8 cellular contexts compared by ENCODE assay signal in genomic region chr4:121951570-121952110, GRCh38. TPM values are rescaled to one million over a fixed set of nuclear protein-coding genes. Genes with fewer than 3 reads are reported as not detected.
DNase-seq lines count a peak whose midpoint lies in the region; ATAC-seq lines count a peak whose summit lies in the region.

TRPC3 (minus strand) TSS chr4:121952060; CDS start chr4:121951680, 380 bp downstream.

- H2BK120ac ChIP-seq in mesendoderm (ENCODE audit: low read depth, low read length), result no peak within 1 kb of the TSS

- no peak within 1 kb of the TSS for H4K8ac ChIP-seq in mesendoderm (ENCODE audit: low read depth, low read length)

- no peak within 1 kb of the TSS for H3K23ac ChIP-seq in mesendoderm (ENCODE audit: low read length)

- H3K79me2 ChIP-seq in mesendoderm (ENCODE audit: control insufficient read depth, insufficient read depth, low read length), result no peaks in the 10 kb centered on the region

- no peak within 1 kb of the TSS for H2BK5ac ChIP-seq in mesendoderm (ENCODE audit: low read length)

- WGBS in mesendoderm (ENCODE audit: extremely low coverage, insufficient coverage, low lambda C conversion rate), result no CpG with 5 or more reads among the region's 62 CpGs

- peak within 1 kb of the TSS; percentile 25 for H3K4me3 ChIP-seq in mesendoderm (ENCODE audit: low read length)

- peak; percentile 34 for ATAC-seq in HG03457 (IDR thresholded peaks at IDR 0.05; ENCODE audit: unreplicated experiment)
- peak; percentile 21 for ATAC-seq in stimulated activated naive CD8-positive, alpha-beta T cell treated with anti-CD3 and anti-CD28 coated beads, Interleukin-15, Interleukin-2, amounts not matched to agents 100 U/mL and 50 U/mL, for 24 hours

- no peaks in the 10 kb centered on the region for H3K4me1 ChIP-seq in mesendoderm (ENCODE audit: control insufficient read depth, low read depth, low read length)

- peak within 1 kb of the TSS; percentile 32 for H3K4me2 ChIP-seq in mesendoderm (ENCODE audit: low read length)

- H3K9ac ChIP-seq in mesendoderm (ENCODE audit: low read length), result peak within 1 kb of the TSS; percentile 57

- H3K27me3 ChIP-seq in mesendoderm (ENCODE audit: insufficient read depth, low read length, poor library complexity), result peaks cover 20% of the 10 kb centered on the region

- H3K79me1 ChIP-seq in mesendoderm (ENCODE audit: low read length), result no peaks in the 10 kb centered on the region

- H4K5ac ChIP-seq in mesendoderm (ENCODE audit: low read length), result no peak within 1 kb of the TSS

- H2BK15ac ChIP-seq in mesendoderm (replicated peaks; ENCODE audit: low read depth), result no peak within 1 kb of the TSS

- H3K4ac ChIP-seq in mesendoderm (ENCODE audit: low read depth, low read length), result no peak within 1 kb of the TSS

- no peak within 1 kb of the TSS for H3K18ac ChIP-seq in mesendoderm (ENCODE audit: low read length)

- H3K36me3 ChIP-seq in mesendoderm (ENCODE audit: control insufficient read depth, insufficient read depth, low read length), result no peaks in the 10 kb centered on the region

- DNase-seq in activated gamma-delta T cell (lab: John Stamatoyannopoulos, UW) (peak; percentile 18), activated gamma-delta T cell treated with Interleukin-2 at 50 U/mL for 16 hours (no peak), mesendoderm (peak; percentile 47), DMS114 treated with DMSO at 0.1 percent for 48 hours (lab: John Stamatoyannopoulos, UW; ENCODE audit: unreplicated experiment) (no peak)
- peak; percentile 22 to 29 for DNase-seq in activated CD4-positive, alpha-beta T cell treated with anti-CD3 and anti-CD28 coated beads for 4 hours
- DNase-seq in effector CD4-positive, alpha-beta T cell, result peak; percentile 8
- peak; percentile 45 for DNase-seq in stimulated activated naive CD8-positive, alpha-beta T cell treated with anti-CD3 and anti-CD28 coated beads, Interleukin-15, Interleukin-2, amounts not matched to agents 100 U/mL and 50 U/mL, for 24 hours

- no peak within 1 kb of the TSS for H2AK5ac ChIP-seq in mesendoderm (ENCODE audit: low read length)

- H3K27ac ChIP-seq in mesendoderm (ENCODE audit: low read depth, low read length), result no peak within 1 kb of the TSS

- peak within 1 kb of the TSS; percentile 79 for H3K56ac ChIP-seq in mesendoderm (ENCODE audit: low read length)

RNA-seq across cellular contexts. Expression of gene TRPC3, which starts in this region (rescaled TPM):
- 0.03 TPM for polyA plus RNA-seq in mesendoderm (2013, experiment 1 of 2)
- 0.01 TPM for polyA plus RNA-seq in mesendoderm (2013, experiment 2 of 2)

Comparison
In these comparisons a context has a peak if more than half of its experiments do, and no peak if none do; other contexts are left out.
1. DNase-seq: peak in activated gamma-delta T cell (single experiment), activated CD4-positive, alpha-beta T cell treated with anti-CD3 and anti-CD28 coated beads for 4 hours (2 of 2), effector CD4-positive, alpha-beta T cell (single experiment), mesendoderm (single experiment) and stimulated activated naive CD8-positive, alpha-beta T cell treated with anti-CD3 and anti-CD28 coated beads, Interleukin-15, Interleukin-2, amounts not matched to agents 100 U/mL and 50 U/mL, for 24 hours (single experiment); none in activated gamma-delta T cell treated with Interleukin-2 at 50 U/mL for 16 hours (single experiment) and DMS114 treated with DMSO at 0.1 percent for 48 hours (single experiment).